ENCODE assay signal across 9 cellular contexts in the genomic region with DNA sequence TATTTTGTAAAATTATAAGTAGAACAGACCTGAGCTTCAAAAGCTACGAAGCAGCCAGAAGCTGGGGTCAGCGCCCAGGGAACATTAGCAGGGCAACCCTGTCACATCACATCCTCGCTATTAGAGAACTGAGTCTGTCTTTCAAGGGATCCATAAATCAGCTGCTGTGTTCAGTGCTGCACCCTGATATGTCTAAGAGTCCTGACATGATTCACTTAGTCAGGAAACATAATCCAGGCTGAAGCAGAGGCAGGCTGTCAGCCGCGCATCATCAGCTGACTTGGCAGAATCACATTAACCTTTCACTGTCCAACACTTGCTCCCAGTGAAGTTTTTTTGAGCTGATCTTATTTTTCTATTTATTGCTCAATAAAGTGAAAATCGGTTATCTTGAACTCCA. TPM values are rescaled to one million over a fixed set of nuclear protein-coding genes. Genes with fewer than 3 reads are reported as not detected.
DNase-seq lines count a peak whose midpoint lies in the region; ATAC-seq, FAIRE-seq and TF ChIP-seq lines count a peak whose summit lies in the region.
"Had no signal": no experiment of that assay in that cellular context is flagged by ENCODE, and none has a peak within 500 bp of the region (broad histone marks: within the 10 kb centered on the region; RNA-seq: fewer than 3 reads in every experiment).

No MANE protein-coding gene starts in this region.

- in situ Hi-C loops in brain microvascular endothelial cell (cut with HindIII; ENCODE audit: low pct_ligation_motif_present, low sequenced_read_pairs): no loop called here

- ATAC-seq in HG03565 (IDR thresholded peaks at IDR 0.05; ENCODE audit: unreplicated experiment) (no peak), HG02588 (IDR thresholded peaks at IDR 0.05; ENCODE audit: unreplicated experiment) (no peak), GM18519 (IDR thresholded peaks at IDR 0.05; ENCODE audit: low FRiP score, unreplicated experiment) (no peak)

- H3K27ac ChIP-seq in brain microvascular endothelial cell: no peak overlapping the region

- peak; percentile 4 for FAIRE-seq in HTR-8/SVneo (lab: Jason Lieb, UNC)

- H3K4me3 ChIP-seq in brain microvascular endothelial cell (ENCODE audit: low read depth, low read length): no peak overlapping the region

- DNase-seq in A172 (ENCODE audit: low spot score) (peak; percentile 46), HTR-8/SVneo (ENCODE audit: insufficient read length, low spot score) (peak; percentile 27), brain microvascular endothelial cell (peak; percentile 72), hypothalamus (lab: John Stamatoyannopoulos, UW) (peak in 39 of 51 donors; percentile 4 to 71 (median 29)), DMS153 treated with DMSO at 0.1 percent for 48 hours (lab: John Stamatoyannopoulos, UW; ENCODE audit: unreplicated experiment) (no peak)
- DNase-seq: activated T-cell treated with anti-CD3 and anti-CD28 coated beads for 4 hours had no signal

- TF ChIP-seq CTCF in brain microvascular endothelial cell (IDR thresholded peaks at IDR 0.05; ENCODE audit: low read depth, low read length, missing control alignments): no peak

- no peaks in the 10 kb centered on the region for H3K36me3 ChIP-seq in brain microvascular endothelial cell (replicated peaks)

- H3K27me3 ChIP-seq in brain microvascular endothelial cell (replicated peaks): no peaks in the 10 kb centered on the region

RNA-seq across cellular contexts. Expression of gene MYH15, which starts 23.5 kb away (rescaled TPM):
- total RNA-seq in A172 (2014; rRNA removed; shearing (Covaris generic)): 1.7 and 2.0 TPM in 2 replicates
